Comparison of ENCODE assay signal across 27 cellular contexts in genomic region chr9:130636648-130637020, GRCh38. TPM values are rescaled to one million over a fixed set of nuclear protein-coding genes. Genes with fewer than 3 reads are reported as not detected.
"Had no signal": no experiment of that assay in that cellular context is flagged by ENCODE, and none has a peak within 500 bp of the region (broad histone marks: within the 10 kb centered on the region; RNA-seq: fewer than 3 reads in every experiment).

No MANE protein-coding gene starts in this region.

- H3K27ac ChIP-seq: brain microvascular endothelial cell, SJCRH30 had no signal

- H3K4me3 Mint-ChIP-seq: activated CD4-positive, alpha-beta T cell treated with anti-CD3 and anti-CD28 coated beads, Interleukin-2, amount 10 ng/mL, durations not matched to agents 7 days and 5 days; activated CD8-positive, alpha-beta T cell treated with anti-CD3 and anti-CD28 coated beads, Interleukin-2, amount 10 ng/mL, durations not matched to agents 7 days and 5 days; activated naive CD8-positive, alpha-beta T cell treated with anti-CD3 and anti-CD28 coated beads for 36 hours; activated T-cell treated with anti-CD3 and anti-CD28 coated beads, Interleukin-2, amount 50 U/mL, for 4 hours; activated T-helper 1 cell treated with anti-CD3 and anti-CD28 coated beads, Interleukin-12 subunit alpha, Interleukin-12 subunit beta, Interleukin-2, Interleukin-4 antibody, amounts not matched to agents 30 ng/mL and 10 ng/mL and 1 ng/mL, durations not matched to agents 14 hours and 24 hours and 36 hours had no signal

- H3K4me3 ChIP-seq: SJCRH30, SK-N-MC had no signal

- H3K27me3 ChIP-seq: brain microvascular endothelial cell, SJCRH30 had no signal

- H3K27ac Mint-ChIP-seq: activated CD4-positive, alpha-beta T cell treated with anti-CD3 and anti-CD28 coated beads, Interleukin-2, amount 10 ng/mL, durations not matched to agents 7 days and 5 days; activated CD8-positive, alpha-beta T cell treated with anti-CD3 and anti-CD28 coated beads, Interleukin-2, amount 10 ng/mL, durations not matched to agents 7 days and 5 days; activated naive CD8-positive, alpha-beta T cell treated with anti-CD3 and anti-CD28 coated beads for 36 hours; activated T-helper 1 cell treated with anti-CD3 and anti-CD28 coated beads, Interleukin-12 subunit alpha, Interleukin-12 subunit beta, Interleukin-2, Interleukin-4 antibody, amounts not matched to agents 30 ng/mL and 10 ng/mL and 1 ng/mL, durations not matched to agents 14 hours and 24 hours and 36 hours had no signal

- H3K9me3 Mint-ChIP-seq: activated CD4-positive, alpha-beta T cell treated with anti-CD3 and anti-CD28 coated beads, Interleukin-2, amount 10 ng/mL, durations not matched to agents 7 days and 5 days; activated naive CD8-positive, alpha-beta T cell treated with anti-CD3 and anti-CD28 coated beads for 36 hours; activated T-cell treated with anti-CD3 and anti-CD28 coated beads, Interleukin-2, amount 50 U/mL, for 4 hours; activated T-helper 1 cell treated with anti-CD3 and anti-CD28 coated beads, Interleukin-12 subunit alpha, Interleukin-12 subunit beta, Interleukin-2, Interleukin-4 antibody, amounts not matched to agents 30 ng/mL and 10 ng/mL and 1 ng/mL, durations not matched to agents 14 hours and 24 hours and 36 hours had no signal

- H3K27me3 Mint-ChIP-seq: activated CD4-positive, alpha-beta T cell treated with anti-CD3 and anti-CD28 coated beads, Interleukin-2, amount 10 ng/mL, durations not matched to agents 7 days and 5 days; activated naive CD8-positive, alpha-beta T cell treated with anti-CD3 and anti-CD28 coated beads for 36 hours had no signal

- H3K4me1 Mint-ChIP-seq: activated CD4-positive, alpha-beta T cell treated with anti-CD3 and anti-CD28 coated beads, Interleukin-2, amount 10 ng/mL, durations not matched to agents 7 days and 5 days; activated naive CD8-positive, alpha-beta T cell treated with anti-CD3 and anti-CD28 coated beads for 36 hours had no signal

- H3K9me3 ChIP-seq: SJCRH30 had no signal

- DNase-seq: activated CD4-positive, alpha-beta T cell treated with anti-CD3 and anti-CD28 coated beads, Interleukin-2, amount 10 ng/mL, durations not matched to agents 7 days and 5 days; activated CD4-positive, alpha-beta T cell treated with anti-CD3 and anti-CD28 coated beads, Interleukin-2, amount 50 U/mL, for 48 hours; activated CD8-positive, alpha-beta T cell treated with anti-CD3 and anti-CD28 coated beads, Interleukin-2, amount 10 ng/mL, durations not matched to agents 7 days and 5 days; activated gamma-delta T cell treated with Interleukin-2 at 50 U/mL for 16 hours; activated naive CD4-positive, alpha-beta T cell treated with anti-CD3 and anti-CD28 coated beads, Interleukin-2, amount 50 U/mL, for 16 hours; activated naive CD8-positive, alpha-beta T cell treated with anti-CD3 and anti-CD28 coated beads for 36 hours; activated T-cell treated with anti-CD3 and anti-CD28 coated beads, Interleukin-2, amount 50 U/mL, for 4 hours; amniotic stem cell; brain microvascular endothelial cell; central memory CD4-positive, alpha-beta T cell; NCI-H1092 treated with DMSO at 0.1 percent for 48 hours; NCI-H1417; NCI-H146; NCI-H187 treated with DMSO at 0.1 percent for 48 hours; NCI-H2081; NCI-H345; NCI-H524 treated with DMSO at 0.1 percent for 48 hours; RPMI8226; SHP77; SJCRH30 had no signal

- ATAC-seq: activated T-cell treated with anti-CD3 and anti-CD28 coated beads, Interleukin-2, amount 50 U/mL, for 4 hours; Panc1 had no signal

RNA-seq across cellular contexts. Expression of gene PRDM12, which starts 27.8 kb away (rescaled TPM):
- total RNA-seq: activated CD4-positive, alpha-beta T cell treated with anti-CD3 and anti-CD28 coated beads, Interleukin-2, amount 10 ng/mL, durations not matched to agents 7 days and 5 days; activated CD8-positive, alpha-beta T cell treated with anti-CD3 and anti-CD28 coated beads, Interleukin-2, amount 10 ng/mL, durations not matched to agents 7 days and 5 days; activated naive CD8-positive, alpha-beta T cell treated with anti-CD3 and anti-CD28 coated beads for 36 hours; aorta; M059J; T-helper 1 cell treated with Interleukin-12 subunit alpha and Interleukin-12 subunit beta and Interleukin-4 antibody, amounts not matched to agents 30 ng/mL and 1 ng/mL, for 36 hours; T-helper 2 cell treated with Interferon-gamma antibody and Interleukin-4, amounts not matched to agents 100 ng/mL and 5 ng/mL, for 36 hours had no signal
- polyA plus RNA-seq: aorta had no signal
